ENCODE assay signal across 12 cellular contexts in genomic region chr13:102729560-102730275, GRCh38. TPM values are rescaled to one million over a fixed set of nuclear protein-coding genes. Genes with fewer than 3 reads are reported as not detected.
DNase-seq lines count a peak whose midpoint lies in the region; ATAC-seq and TF ChIP-seq lines count a peak whose summit lies in the region.
"Had no signal": no experiment of that assay in that cellular context is flagged by ENCODE, and none has a peak within 500 bp of the region (broad histone marks: within the 10 kb centered on the region; RNA-seq: fewer than 3 reads in every experiment).

No MANE protein-coding gene starts in this region.

- intact Hi-C loops in left lung (cut with DNase I): no loop called here
- intact Hi-C loops in activated naive CD4-positive, alpha-beta T cell treated with anti-CD3 and anti-CD28 coated beads for 36 hours (cut with micrococcal nuclease): loop anchor here (1.0 to 2.0 kb wide), 2 partner anchors 69 to 118 kb away; partner anchors contain the start of genes BIVM and POGLUT2

- H3K4me1 ChIP-seq in left lung: no peaks in the 10 kb centered on the region

- H3K9me3 Mint-ChIP-seq in activated naive CD4-positive, alpha-beta T cell treated with anti-CD3 and anti-CD28 coated beads for 36 hours: no peaks in the 10 kb centered on the region

- H3K9me3 ChIP-seq in left lung: no peaks in the 10 kb centered on the region

- peak; percentile 46 for DNase-seq in Daoy (ENCODE audit: low read depth)
- DNase-seq in M059J (ENCODE audit: low read depth): peak; percentile 73
- DNase-seq in astrocyte of the hippocampus (ENCODE audit: low read depth, low spot score): peak; percentile 45
- no peak for DNase-seq in left lung
- DNase-seq in ureter (ENCODE audit: low spot score): no peak
- DNase-seq in superior temporal gyrus (ENCODE audit: extremely low spot score): no peak
- DNase-seq in activated naive CD4-positive, alpha-beta T cell treated with anti-CD3 and anti-CD28 coated beads for 36 hours: no peak
- DNase-seq: activated CD4-positive, CD25-positive, alpha-beta regulatory T cell treated with anti-CD3 and anti-CD28 coated beads, Interleukin-2, amount 50 U/mL, for 72 hours; anterior cingulate cortex; posterior cingulate gyrus; stimulated activated naive CD4-positive, alpha-beta T cell treated with Interleukin-2 at 50 U/mL for 16 hours had no signal

- ATAC-seq in left lung (peak; percentile 53), GM21723 (IDR thresholded peaks at IDR 0.05; ENCODE audit: unreplicated experiment) (no peak)

- H3K4me3 ChIP-seq in left lung: no peak overlapping the region

- no peaks in the 10 kb centered on the region for H3K27me3 ChIP-seq in left lung

- no peak overlapping the region for H3K27ac Mint-ChIP-seq in activated naive CD4-positive, alpha-beta T cell treated with anti-CD3 and anti-CD28 coated beads for 36 hours

- no peaks in the 10 kb centered on the region for H3K36me3 ChIP-seq in left lung

- no peaks in the 10 kb centered on the region for H3K36me3 Mint-ChIP-seq in activated naive CD4-positive, alpha-beta T cell treated with anti-CD3 and anti-CD28 coated beads for 36 hours (ENCODE audit: low read depth)

- peak overlapping the region in 1 of 2 donors; percentile 45 for H3K27ac ChIP-seq in left lung

- CTCF ChIA-PET in activated naive CD4-positive, alpha-beta T cell treated with anti-CD3 and anti-CD28 coated beads for 36 hours (lab: Charles Lee): interaction anchor here (0.7 kb wide), 1 partner anchor 78 kb away, joined by 3 read pairs; no protein-coding TSS in a partner anchor

- H3K27me3 Mint-ChIP-seq in activated naive CD4-positive, alpha-beta T cell treated with anti-CD3 and anti-CD28 coated beads for 36 hours (ENCODE audit: low read depth): peaks cover 16% of the 10 kb centered on the region

- TF ChIP-seq CTCF in left lung (IDR thresholded peaks at IDR 0.05): no peak

- no peaks in the 10 kb centered on the region for H3K4me1 Mint-ChIP-seq in activated naive CD4-positive, alpha-beta T cell treated with anti-CD3 and anti-CD28 coated beads for 36 hours (ENCODE audit: low read depth)

- H3K4me3 Mint-ChIP-seq in activated naive CD4-positive, alpha-beta T cell treated with anti-CD3 and anti-CD28 coated beads for 36 hours: no peak overlapping the region

RNA-seq across cellular contexts. Expression of gene METTL21C, which starts 34.9 kb away (rescaled TPM):
- total RNA-seq in Daoy (2014; rRNA removed; shearing (Covaris generic)): not detected in 2 replicates
- total RNA-seq in M059J (2014; rRNA removed; shearing (Covaris generic)): not detected in 2 replicates
- not detected for total RNA-seq in left lung
- total RNA-seq in ureter: not detected
- not detected for total RNA-seq in activated naive CD4-positive, alpha-beta T cell treated with anti-CD3 and anti-CD28 coated beads for 36 hours

RNA-seq across cellular contexts. Expression of gene TEX30, which starts 43.9 kb away (rescaled TPM):
- total RNA-seq in Daoy (2014; rRNA removed; shearing (Covaris generic)): 48.4 and 51.3 TPM in 2 replicates
- total RNA-seq in M059J (2014; rRNA removed; shearing (Covaris generic)): 51.5 and 56.2 TPM in 2 replicates
- total RNA-seq in left lung (10 to 100 TPM in 1 of 2 donors, 1 to 10 TPM in 1; 7.1 to 10.4 TPM), ureter (4.2 TPM)
- 10 to 100 TPM; 20.8 to 23.0 TPM for total RNA-seq in activated naive CD4-positive, alpha-beta T cell treated with anti-CD3 and anti-CD28 coated beads for 36 hours

Comparison
In these comparisons a context has a peak if more than half of its experiments do, and no peak if none do; other contexts are left out.
1. DNase-seq: peak in Daoy (single experiment), M059J (single experiment) and astrocyte of the hippocampus (single experiment); none in left lung (0 of 2), ureter (single experiment), superior temporal gyrus (single experiment) and activated naive CD4-positive, alpha-beta T cell treated with anti-CD3 and anti-CD28 coated beads for 36 hours (single experiment).